18 cellular contexts compared by ENCODE assay signal in the genomic region with DNA sequence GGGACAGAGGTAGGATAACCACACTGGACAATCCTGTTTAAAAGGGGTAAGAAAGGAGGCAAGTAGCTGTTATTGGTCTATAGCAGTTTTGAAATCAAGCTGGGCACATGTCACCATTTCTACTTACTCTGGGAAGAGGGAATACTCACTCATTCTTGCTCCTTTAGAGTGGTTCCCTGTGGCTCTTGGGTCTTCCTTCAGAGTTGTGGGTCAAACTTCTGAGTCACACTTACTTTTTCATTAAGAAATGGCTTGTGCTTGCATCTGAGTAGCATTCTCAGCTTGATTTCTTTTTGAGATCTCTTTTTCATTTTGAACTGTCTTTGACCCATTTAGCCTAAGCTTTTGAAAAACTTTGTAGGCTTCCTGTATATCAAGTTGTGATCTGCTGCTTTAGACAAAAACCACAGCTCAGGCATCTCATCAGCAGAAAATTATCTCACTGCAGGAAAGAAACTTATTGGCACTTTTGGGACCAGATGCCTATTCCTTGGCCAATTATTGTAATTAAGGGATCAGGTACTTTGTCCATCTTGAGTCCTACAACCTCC.
"Had no signal": no experiment of that assay in that cellular context is flagged by ENCODE, and none has a peak within 500 bp of the region (broad histone marks: within the 10 kb centered on the region; RNA-seq: fewer than 3 reads in every experiment).

No MANE protein-coding gene starts in this region.

- H3K4me1 ChIP-seq: right atrium auricular region, stomach, testis, upper lobe of right lung had no signal

- H3K27ac Mint-ChIP-seq: activated CD4-positive, alpha-beta T cell treated with anti-CD3 and anti-CD28 coated beads for 36 hours; activated CD8-positive, alpha-beta T cell treated with anti-CD3 and anti-CD28 coated beads for 36 hours; activated naive CD8-positive, alpha-beta T cell treated with anti-CD3 and anti-CD28 coated beads, Interleukin-2, amount 10 ng/mL, durations not matched to agents 7 days and 5 days had no signal

- H3K27me3 Mint-ChIP-seq: activated CD4-positive, alpha-beta T cell treated with anti-CD3 and anti-CD28 coated beads for 36 hours; activated CD8-positive, alpha-beta T cell treated with anti-CD3 and anti-CD28 coated beads for 36 hours; activated naive CD8-positive, alpha-beta T cell treated with anti-CD3 and anti-CD28 coated beads, Interleukin-2, amount 10 ng/mL, durations not matched to agents 7 days and 5 days had no signal

- H3K27ac ChIP-seq: dorsolateral prefrontal cortex, neutrophil, right atrium auricular region, stomach, testis, upper lobe of right lung, WERI-Rb-1 had no signal

- H3K36me3 ChIP-seq: neutrophil, right atrium auricular region, upper lobe of right lung, WERI-Rb-1 had no signal

- H3K9me3 ChIP-seq: neutrophil, right atrium auricular region, stomach, testis, upper lobe of right lung had no signal

- H3K4me3 ChIP-seq: dorsolateral prefrontal cortex, right atrium auricular region, skin epidermis, stomach, testis, upper lobe of right lung had no signal

- H3K27me3 ChIP-seq: dorsolateral prefrontal cortex, neutrophil, right atrium auricular region, stomach, testis, upper lobe of right lung had no signal

- ATAC-seq: activated CD4-positive, alpha-beta T cell treated with anti-CD3 and anti-CD28 coated beads for 36 hours; activated CD8-positive, alpha-beta T cell treated with anti-CD3 and anti-CD28 coated beads for 36 hours; left ventricle myocardium superior; upper lobe of right lung had no signal

- DNase-seq: activated CD4-positive, alpha-beta T cell treated with anti-CD3 and anti-CD28 coated beads for 36 hours; activated CD8-positive, alpha-beta memory T cell treated with anti-CD3 and anti-CD28 coated beads, Interleukin-2, amount 50 U/mL, for 4 hours; activated CD8-positive, alpha-beta T cell treated with anti-CD3 and anti-CD28 coated beads for 36 hours; activated naive CD8-positive, alpha-beta T cell treated with anti-CD3 and anti-CD28 coated beads, Interleukin-2, amount 10 ng/mL, durations not matched to agents 7 days and 5 days; dorsolateral prefrontal cortex; hippocampal formation; kidney glomerular epithelial cell; left ventricle myocardium superior; mesendoderm; natural killer cell; stomach; T-helper 1 cell; testis; upper lobe of right lung; WERI-Rb-1 had no signal

- H3K4me3 Mint-ChIP-seq: activated CD4-positive, alpha-beta T cell treated with anti-CD3 and anti-CD28 coated beads for 36 hours; activated CD8-positive, alpha-beta T cell treated with anti-CD3 and anti-CD28 coated beads for 36 hours; activated naive CD8-positive, alpha-beta T cell treated with anti-CD3 and anti-CD28 coated beads, Interleukin-2, amount 10 ng/mL, durations not matched to agents 7 days and 5 days; natural killer cell had no signal
